Comparison of ENCODE assay signal across 14 cellular contexts in genomic region chr2:181978351-181979150, GRCh38. TPM values are rescaled to one million over a fixed set of nuclear protein-coding genes. Genes with fewer than 3 reads are reported as not detected.
A peak's percentile ranks its signal among the peaks of the same experiment; 100 is the strongest.
DNase-seq lines count a peak whose midpoint lies in the region; ATAC-seq and TF ChIP-seq lines count a peak whose summit lies in the region.
"Had no signal": no experiment of that assay in that cellular context is flagged by ENCODE, and none has a peak within 500 bp of the region (broad histone marks: within the 10 kb centered on the region; RNA-seq: fewer than 3 reads in every experiment).

No MANE protein-coding gene starts in this region.

- TF ChIP-seq CTCF in esophagus muscularis mucosa (IDR thresholded peaks at IDR 0.05), result no peak

- peaks cover 8% of the 10 kb centered on the region for H3K27me3 Mint-ChIP-seq in activated CD8-positive, alpha-beta memory T cell treated with anti-CD3 and anti-CD28 coated beads, Interleukin-2, amount 10 ng/mL, durations not matched to agents 7 days and 5 days
- H3K27me3 Mint-ChIP-seq in activated naive CD8-positive, alpha-beta T cell treated with anti-CD3 and anti-CD28 coated beads, Interleukin-2, amount 50 U/mL, for 24 hours, result no peaks in the 10 kb centered on the region
- peaks cover 0 to 4% of the 10 kb centered on the region in 2 donors for H3K27me3 Mint-ChIP-seq in stimulated activated naive B cell treated with anti-CD40 and anti-IgM and Interleukin-4, amounts not matched to agents 10 μg/mL and 1 μg/mL and 100 μg/mL, for 72 hours
- peaks cover 0 to 32% of the 10 kb centered on the region in 2 donors for H3K27me3 Mint-ChIP-seq in effector memory CD8-positive, alpha-beta T cell
- H3K27me3 Mint-ChIP-seq: dendritic cell treated with granulocyte-macrophage colony-stimulating factor and Interleukin-4, amounts not matched to agents 40 ng/mL and 50 ng/mL, for 4 days had no signal

- WGBS in esophagus muscularis mucosa, result 90% methylated on average over 2 of the region's 2 CpGs

- no peaks in the 10 kb centered on the region for H3K9me3 Mint-ChIP-seq in activated CD8-positive, alpha-beta memory T cell treated with anti-CD3 and anti-CD28 coated beads, Interleukin-2, amount 10 ng/mL, durations not matched to agents 7 days and 5 days (ENCODE audit: low read depth)
- H3K9me3 Mint-ChIP-seq in activated naive CD8-positive, alpha-beta T cell treated with anti-CD3 and anti-CD28 coated beads, Interleukin-2, amount 50 U/mL, for 24 hours, result no peaks in the 10 kb centered on the region
- H3K9me3 Mint-ChIP-seq in stimulated activated naive B cell treated with anti-CD40 and anti-IgM and Interleukin-4, amounts not matched to agents 10 μg/mL and 1 μg/mL and 100 μg/mL, for 72 hours, result peaks cover 1 to 3% of the 10 kb centered on the region in 2 donors
- H3K9me3 Mint-ChIP-seq in effector memory CD8-positive, alpha-beta T cell, result no peaks in the 10 kb centered on the region
- H3K9me3 Mint-ChIP-seq: dendritic cell treated with granulocyte-macrophage colony-stimulating factor and Interleukin-4, amounts not matched to agents 40 ng/mL and 50 ng/mL, for 4 days had no signal

- H3K27ac Mint-ChIP-seq in activated CD8-positive, alpha-beta memory T cell treated with anti-CD3 and anti-CD28 coated beads, Interleukin-2, amount 10 ng/mL, durations not matched to agents 7 days and 5 days, result no peak overlapping the region
- H3K27ac Mint-ChIP-seq in activated naive CD8-positive, alpha-beta T cell treated with anti-CD3 and anti-CD28 coated beads, Interleukin-2, amount 50 U/mL, for 24 hours, result peak overlapping the region; percentile 85
- no peak overlapping the region for H3K27ac Mint-ChIP-seq in stimulated activated naive B cell treated with anti-CD40 and anti-IgM and Interleukin-4, amounts not matched to agents 10 μg/mL and 1 μg/mL and 100 μg/mL, for 72 hours
- no peak overlapping the region for H3K27ac Mint-ChIP-seq in effector memory CD8-positive, alpha-beta T cell
- H3K27ac Mint-ChIP-seq: dendritic cell treated with granulocyte-macrophage colony-stimulating factor and Interleukin-4, amounts not matched to agents 40 ng/mL and 50 ng/mL, for 4 days had no signal

- TF ChIP-seq POLR2A in esophagus muscularis mucosa (IDR thresholded peaks at IDR 0.05; ENCODE audit: low read depth), result no peak

- intact Hi-C loops in esophagus muscularis mucosa (cut with DNase I), result no loop called here

- no peaks in the 10 kb centered on the region for H3K9me3 ChIP-seq in esophagus muscularis mucosa
- H3K9me3 ChIP-seq: adrenal gland, mucosa of descending colon, pancreas had no signal

- CTCF ChIA-PET in activated CD8-positive, alpha-beta memory T cell treated with anti-CD3 and anti-CD28 coated beads, Interleukin-2, amount 10 ng/mL, durations not matched to agents 7 days and 5 days (lab: Charles Lee), result interaction anchor here (1.1 kb wide), 1 partner anchor 24 kb away, joined by 3 read pairs; no protein-coding TSS in a partner anchor

- no peak overlapping the region for H3K27ac ChIP-seq in esophagus muscularis mucosa (replicated peaks in 1 of 4)
- H3K27ac ChIP-seq: adrenal gland, pancreas had no signal

- no peak overlapping the region for H3K4me3 ChIP-seq in esophagus muscularis mucosa
- H3K4me3 ChIP-seq: adrenal gland, mucosa of descending colon, pancreas had no signal

- no peak for TF ChIP-seq EP300 in esophagus muscularis mucosa (IDR thresholded peaks at IDR 0.05)

- peak; percentile 46 for DNase-seq in activated CD8-positive, alpha-beta memory T cell treated with anti-CD3 and anti-CD28 coated beads, Interleukin-2, amount 50 U/mL, for 48 hours
- DNase-seq in activated CD8-positive, alpha-beta memory T cell treated with anti-CD3 and anti-CD28 coated beads, Interleukin-2, amount 10 ng/mL, durations not matched to agents 7 days and 5 days, result no peak
- DNase-seq in activated naive CD8-positive, alpha-beta T cell treated with anti-CD3 and anti-CD28 coated beads, Interleukin-2, amount 50 U/mL, for 24 hours, result no peak
- no peak for DNase-seq in stimulated activated naive B cell treated with anti-CD40 and anti-IgM and Interleukin-4, amounts not matched to agents 10 μg/mL and 1 μg/mL and 100 μg/mL, for 72 hours
- no peak for DNase-seq in effector memory CD8-positive, alpha-beta T cell
- DNase-seq in esophagus muscularis mucosa (ENCODE audit: extremely low spot score), result no peak
- no peak for DNase-seq in dedifferentiated amniotic fluid mesenchymal stem cell (ENCODE audit: extremely low spot score)
- DNase-seq: adrenal gland, mucosa of descending colon, NCI-H1436, NCI-H526, pancreas had no signal

- no peaks in the 10 kb centered on the region for H3K27me3 ChIP-seq in esophagus muscularis mucosa
- H3K27me3 ChIP-seq: adrenal gland, pancreas had no signal

- H3K4me1 ChIP-seq in esophagus muscularis mucosa, result no peaks in the 10 kb centered on the region
- H3K4me1 ChIP-seq: adrenal gland, pancreas had no signal

- H3K36me3 Mint-ChIP-seq in activated CD8-positive, alpha-beta memory T cell treated with anti-CD3 and anti-CD28 coated beads, Interleukin-2, amount 10 ng/mL, durations not matched to agents 7 days and 5 days, result no peaks in the 10 kb centered on the region
- no peaks in the 10 kb centered on the region for H3K36me3 Mint-ChIP-seq in activated naive CD8-positive, alpha-beta T cell treated with anti-CD3 and anti-CD28 coated beads, Interleukin-2, amount 50 U/mL, for 24 hours (ENCODE audit: low read depth)
- no peaks in the 10 kb centered on the region for H3K36me3 Mint-ChIP-seq in stimulated activated naive B cell treated with anti-CD40 and anti-IgM and Interleukin-4, amounts not matched to agents 10 μg/mL and 1 μg/mL and 100 μg/mL, for 72 hours
- H3K36me3 Mint-ChIP-seq in effector memory CD8-positive, alpha-beta T cell (ENCODE audit: insufficient read depth), result no peaks in the 10 kb centered on the region

- H3K4me3 Mint-ChIP-seq in activated CD8-positive, alpha-beta memory T cell treated with anti-CD3 and anti-CD28 coated beads, Interleukin-2, amount 10 ng/mL, durations not matched to agents 7 days and 5 days, result no peak overlapping the region
- H3K4me3 Mint-ChIP-seq in activated naive CD8-positive, alpha-beta T cell treated with anti-CD3 and anti-CD28 coated beads, Interleukin-2, amount 50 U/mL, for 24 hours, result no peak overlapping the region
- no peak overlapping the region for H3K4me3 Mint-ChIP-seq in stimulated activated naive B cell treated with anti-CD40 and anti-IgM and Interleukin-4, amounts not matched to agents 10 μg/mL and 1 μg/mL and 100 μg/mL, for 72 hours
- H3K4me3 Mint-ChIP-seq in effector memory CD8-positive, alpha-beta T cell, result no peak overlapping the region
- H3K4me3 Mint-ChIP-seq: dendritic cell treated with granulocyte-macrophage colony-stimulating factor and Interleukin-4, amounts not matched to agents 40 ng/mL and 50 ng/mL, for 4 days had no signal

- ATAC-seq in activated CD8-positive, alpha-beta memory T cell treated with anti-CD3 and anti-CD28 coated beads, Interleukin-2, amount 10 ng/mL, durations not matched to agents 7 days and 5 days, result no peak
- ATAC-seq in HG02981 (IDR thresholded peaks at IDR 0.05; ENCODE audit: unreplicated experiment), result peak; percentile 21
- ATAC-seq in activated naive CD8-positive, alpha-beta T cell treated with anti-CD3 and anti-CD28 coated beads, Interleukin-2, amount 50 U/mL, for 24 hours, result peak; percentile 71
- peak; percentile 38 to 41 for ATAC-seq in stimulated activated naive B cell treated with anti-CD40 and anti-IgM and Interleukin-4, amounts not matched to agents 10 μg/mL and 1 μg/mL and 100 μg/mL, for 72 hours (replicated peaks)
- ATAC-seq in effector memory CD8-positive, alpha-beta T cell (replicated peaks), result no peak
- ATAC-seq: mucosa of descending colon, pancreas had no signal

- H3K4me1 Mint-ChIP-seq in activated CD8-positive, alpha-beta memory T cell treated with anti-CD3 and anti-CD28 coated beads, Interleukin-2, amount 10 ng/mL, durations not matched to agents 7 days and 5 days, result no peaks in the 10 kb centered on the region
- H3K4me1 Mint-ChIP-seq in activated naive CD8-positive, alpha-beta T cell treated with anti-CD3 and anti-CD28 coated beads, Interleukin-2, amount 50 U/mL, for 24 hours, result peaks cover 16% of the 10 kb centered on the region
- H3K4me1 Mint-ChIP-seq in stimulated activated naive B cell treated with anti-CD40 and anti-IgM and Interleukin-4, amounts not matched to agents 10 μg/mL and 1 μg/mL and 100 μg/mL, for 72 hours, result peaks cover 11 to 15% of the 10 kb centered on the region in 2 donors
- H3K4me1 Mint-ChIP-seq in effector memory CD8-positive, alpha-beta T cell (ENCODE audit: low read depth in 2 of 2), result no peaks in the 10 kb centered on the region

- H3K36me3 ChIP-seq in esophagus muscularis mucosa, result no peaks in the 10 kb centered on the region
- H3K36me3 ChIP-seq: adrenal gland, pancreas had no signal

RNA-seq across cellular contexts. Expression of gene PPP1R1C, which starts 7.1 kb away (rescaled TPM):
- not detected for total RNA-seq in activated CD8-positive, alpha-beta memory T cell treated with anti-CD3 and anti-CD28 coated beads, Interleukin-2, amount 10 ng/mL, durations not matched to agents 7 days and 5 days
- total RNA-seq in esophagus muscularis mucosa, result under 1 TPM in 1 of 4 donors, not detected in 3; 0.11 TPM

Comparison
In these comparisons a context has a peak if more than half of its experiments do, and no peak if none do; other contexts are left out.
1. ATAC-seq: peak in HG02981 (single experiment), activated naive CD8-positive, alpha-beta T cell treated with anti-CD3 and anti-CD28 coated beads, Interleukin-2, amount 50 U/mL, for 24 hours (single experiment) and stimulated activated naive B cell treated with anti-CD40 and anti-IgM and Interleukin-4, amounts not matched to agents 10 μg/mL and 1 μg/mL and 100 μg/mL, for 72 hours (2 of 2); none in activated CD8-positive, alpha-beta memory T cell treated with anti-CD3 and anti-CD28 coated beads, Interleukin-2, amount 10 ng/mL, durations not matched to agents 7 days and 5 days (single experiment) and effector memory CD8-positive, alpha-beta T cell (single experiment).